ENCODE assay signal across 18 cellular contexts in genomic region chr16:50318796-50319578, GRCh38. TPM values are rescaled to one million over a fixed set of nuclear protein-coding genes. Genes with fewer than 3 reads are reported as not detected.
DNase-seq lines count a peak whose midpoint lies in the region; ATAC-seq and TF ChIP-seq lines count a peak whose summit lies in the region.
"Had no signal": no experiment of that assay in that cellular context is flagged by ENCODE, and none has a peak within 500 bp of the region (broad histone marks: within the 10 kb centered on the region; RNA-seq: fewer than 3 reads in every experiment).

No MANE protein-coding gene starts in this region.

- no peaks in the 10 kb centered on the region for H3K27me3 Mint-ChIP-seq in MCF 10A (ENCODE audit: insufficient read depth, unreplicated experiment)
- no peaks in the 10 kb centered on the region for H3K27me3 Mint-ChIP-seq in activated CD4-positive, alpha-beta memory T cell treated with anti-CD3 and anti-CD28 coated beads, Interleukin-2, amount 10 ng/mL, durations not matched to agents 7 days and 5 days
- H3K27me3 Mint-ChIP-seq in immature natural killer cell (ENCODE audit: low read depth in 3 of 3), result peaks cover 2 to 7% (median 5%) of the 10 kb centered on the region in 3 donors
- no peaks in the 10 kb centered on the region for H3K27me3 Mint-ChIP-seq in stimulated activated memory B cell treated with anti-CD40 and anti-IgM and Interleukin-4, amounts not matched to agents 10 μg/mL and 1 μg/mL and 100 μg/mL, for 72 hours
- H3K27me3 Mint-ChIP-seq in effector memory CD8-positive, alpha-beta T cell, result no peaks in the 10 kb centered on the region

- POLR2A ChIA-PET in MCF 10A (lab: Yijun Ruan, JAX), result interaction anchor here (0.6 kb wide), 1 partner anchor 48 kb away, joined by 3 read pairs; no protein-coding TSS in a partner anchor
- POLR2A ChIA-PET in activated CD4-positive, alpha-beta memory T cell treated with anti-CD3 and anti-CD28 coated beads, Interleukin-2, amount 10 ng/mL, durations not matched to agents 7 days and 5 days (lab: Charles Lee), result interaction anchor here (1.3 to 1.4 kb wide), 2 partner anchors 9 to 40 kb away, joined by 3 read pairs; no protein-coding TSS in a partner anchor

- H3K4me1 Mint-ChIP-seq in MCF 10A (ENCODE audit: insufficient read depth, unreplicated experiment), result no peaks in the 10 kb centered on the region
- peaks cover 44% of the 10 kb centered on the region for H3K4me1 Mint-ChIP-seq in activated CD4-positive, alpha-beta memory T cell treated with anti-CD3 and anti-CD28 coated beads, Interleukin-2, amount 10 ng/mL, durations not matched to agents 7 days and 5 days
- peaks cover 19 to 24% of the 10 kb centered on the region in 2 donors for H3K4me1 Mint-ChIP-seq in immature natural killer cell
- H3K4me1 Mint-ChIP-seq in stimulated activated memory B cell treated with anti-CD40 and anti-IgM and Interleukin-4, amounts not matched to agents 10 μg/mL and 1 μg/mL and 100 μg/mL, for 72 hours, result peaks cover 2% of the 10 kb centered on the region
- peaks cover under 1 to 6% of the 10 kb centered on the region in 2 donors for H3K4me1 Mint-ChIP-seq in effector memory CD8-positive, alpha-beta T cell (ENCODE audit: low read depth in 2 of 2)

- H3K4me3 Mint-ChIP-seq in MCF 10A (ENCODE audit: unreplicated experiment) (no peak overlapping the region), immature natural killer cell (no peak overlapping the region)
- H3K4me3 Mint-ChIP-seq in activated CD4-positive, alpha-beta memory T cell treated with anti-CD3 and anti-CD28 coated beads, Interleukin-2, amount 10 ng/mL, durations not matched to agents 7 days and 5 days, result no peak overlapping the region
- no peak overlapping the region for H3K4me3 Mint-ChIP-seq in stimulated activated memory B cell treated with anti-CD40 and anti-IgM and Interleukin-4, amounts not matched to agents 10 μg/mL and 1 μg/mL and 100 μg/mL, for 72 hours
- H3K4me3 Mint-ChIP-seq in effector memory CD8-positive, alpha-beta T cell, result no peak overlapping the region

- CTCF ChIA-PET in MCF 10A (lab: Yijun Ruan, JAX), result interaction anchor here (0.6 to 0.7 kb wide), 2 partner anchors 294 to 960 kb away, joined by 3 read pairs; no protein-coding TSS in a partner anchor
- CTCF ChIA-PET in activated CD4-positive, alpha-beta memory T cell treated with anti-CD3 and anti-CD28 coated beads, Interleukin-2, amount 10 ng/mL, durations not matched to agents 7 days and 5 days (lab: Charles Lee), result interaction anchor here (1.9 kb wide), 1 partner anchor 36 kb away, joined by 4 read pairs; no protein-coding TSS in a partner anchor

- H3K36me3 Mint-ChIP-seq in MCF 10A (ENCODE audit: insufficient read depth, unreplicated experiment) (peaks cover 67% of the 10 kb centered on the region), immature natural killer cell (peaks cover 21 to 59% (median 36%) of the 10 kb centered on the region in 3 donors)
- H3K36me3 Mint-ChIP-seq in activated CD4-positive, alpha-beta memory T cell treated with anti-CD3 and anti-CD28 coated beads, Interleukin-2, amount 10 ng/mL, durations not matched to agents 7 days and 5 days (ENCODE audit: low read depth), result peaks cover 80% of the 10 kb centered on the region
- H3K36me3 Mint-ChIP-seq in stimulated activated memory B cell treated with anti-CD40 and anti-IgM and Interleukin-4, amounts not matched to agents 10 μg/mL and 1 μg/mL and 100 μg/mL, for 72 hours, result peaks cover 40% of the 10 kb centered on the region
- peaks cover 81% of the 10 kb centered on the region for H3K36me3 Mint-ChIP-seq in effector memory CD8-positive, alpha-beta T cell (ENCODE audit: insufficient read depth)

- H3K4me3 ChIP-seq in breast epithelium, result no peak overlapping the region
- no peak overlapping the region for H3K4me3 ChIP-seq in brain microvascular endothelial cell (ENCODE audit: low read depth, low read length)
- H3K4me3 ChIP-seq: colonic mucosa, HAP-1, left ventricle myocardium inferior, right lobe of liver had no signal

- no peak overlapping the region for H3K27ac Mint-ChIP-seq in MCF 10A (ENCODE audit: low read depth, unreplicated experiment)
- no peak overlapping the region for H3K27ac Mint-ChIP-seq in activated CD4-positive, alpha-beta memory T cell treated with anti-CD3 and anti-CD28 coated beads, Interleukin-2, amount 10 ng/mL, durations not matched to agents 7 days and 5 days
- peak overlapping the region; percentile 46 to 86 (median 78) for H3K27ac Mint-ChIP-seq in immature natural killer cell
- H3K27ac Mint-ChIP-seq in stimulated activated memory B cell treated with anti-CD40 and anti-IgM and Interleukin-4, amounts not matched to agents 10 μg/mL and 1 μg/mL and 100 μg/mL, for 72 hours, result peak overlapping the region; percentile 29
- H3K27ac Mint-ChIP-seq in effector memory CD8-positive, alpha-beta T cell, result peak overlapping the region in 1 of 2 donors; percentile 26

- H3K4me1 ChIP-seq in breast epithelium, result no peaks in the 10 kb centered on the region
- H3K4me1 ChIP-seq: colonic mucosa, right lobe of liver had no signal

- no peaks in the 10 kb centered on the region for H3K9me3 ChIP-seq in breast epithelium
- H3K9me3 ChIP-seq: colonic mucosa, HAP-1, left ventricle myocardium inferior, right lobe of liver had no signal

- no peak for DNase-seq in MCF 10A (ENCODE audit: unreplicated experiment)
- DNase-seq in breast epithelium (ENCODE audit: low spot score in 2 of 2), result no peak
- DNase-seq in activated CD4-positive, alpha-beta memory T cell treated with anti-CD3 and anti-CD28 coated beads, Interleukin-2, amount 10 ng/mL, durations not matched to agents 7 days and 5 days, result peak; percentile 15
- DNase-seq in immature natural killer cell, result no peak
- no peak for DNase-seq in activated effector memory CD4-positive, alpha-beta T cell treated with anti-CD3 and anti-CD28 coated beads, Interleukin-2, amount 50 U/mL, for 16 hours
- no peak for DNase-seq in brain microvascular endothelial cell
- DNase-seq in effector memory CD8-positive, alpha-beta T cell, result no peak
- DNase-seq: activated CD4-positive, alpha-beta T cell treated with anti-CD3 and anti-CD28 coated beads, Interleukin-2, amount 50 U/mL, for 4 hours; colonic mucosa; left ventricle myocardium inferior; NCI-H1048; NCI-H2029 treated with DMSO at 0.1 percent for 48 hours; NCI-H446 treated with DMSO at 0.1 percent for 48 hours; right lobe of liver had no signal

- no peaks in the 10 kb centered on the region for H3K36me3 ChIP-seq in breast epithelium
- peaks cover 49% of the 10 kb centered on the region for H3K36me3 ChIP-seq in brain microvascular endothelial cell (replicated peaks)

- H3K27ac ChIP-seq in breast epithelium (no peak overlapping the region), brain microvascular endothelial cell (no peak overlapping the region)
- H3K27ac ChIP-seq: colonic mucosa, KMS-11, left ventricle myocardium inferior, right lobe of liver, RWPE1 had no signal

- no peak for TF ChIP-seq POLR2A in breast epithelium (IDR thresholded peaks at IDR 0.05)

- intact Hi-C loops in MCF 10A (cut with micrococcal nuclease), result no loop called here
- intact Hi-C loops in breast epithelium (cut with DNase I; ENCODE audit: low total_unique reads), result no loop called here

- TF ChIP-seq CTCF in MCF 10A (IDR thresholded peaks at IDR 0.05; ENCODE audit: unreplicated experiment) (no peak), breast epithelium (IDR thresholded peaks at IDR 0.05) (no peak), brain microvascular endothelial cell (IDR thresholded peaks at IDR 0.05; ENCODE audit: low read depth, low read length, missing control alignments) (no peak)

- H3K27me3 ChIP-seq in breast epithelium (no peaks in the 10 kb centered on the region), brain microvascular endothelial cell (replicated peaks) (no peaks in the 10 kb centered on the region)
- H3K27me3 ChIP-seq: colonic mucosa, right lobe of liver had no signal

- no peaks in the 10 kb centered on the region for H3K9me3 Mint-ChIP-seq in MCF 10A (ENCODE audit: unreplicated experiment)
- no peaks in the 10 kb centered on the region for H3K9me3 Mint-ChIP-seq in activated CD4-positive, alpha-beta memory T cell treated with anti-CD3 and anti-CD28 coated beads, Interleukin-2, amount 10 ng/mL, durations not matched to agents 7 days and 5 days
- no peaks in the 10 kb centered on the region for H3K9me3 Mint-ChIP-seq in immature natural killer cell
- no peaks in the 10 kb centered on the region for H3K9me3 Mint-ChIP-seq in stimulated activated memory B cell treated with anti-CD40 and anti-IgM and Interleukin-4, amounts not matched to agents 10 μg/mL and 1 μg/mL and 100 μg/mL, for 72 hours
- no peaks in the 10 kb centered on the region for H3K9me3 Mint-ChIP-seq in effector memory CD8-positive, alpha-beta T cell

- no peak for ATAC-seq in stimulated activated memory B cell treated with anti-CD40 and anti-IgM and Interleukin-4, amounts not matched to agents 10 μg/mL and 1 μg/mL and 100 μg/mL, for 72 hours
- ATAC-seq in effector memory CD8-positive, alpha-beta T cell (replicated peaks), result no peak
- ATAC-seq: right lobe of liver had no signal

- in situ Hi-C loops in brain microvascular endothelial cell (cut with HindIII; ENCODE audit: low pct_ligation_motif_present, low sequenced_read_pairs), result no loop called here

- TSS peak; percentile 18 for BruUV-seq in MCF 10A (replicated peaks; lab: Mats Ljungman, UMichigan)

RNA-seq across cellular contexts. Expression of gene BRD7, which starts 49.8 kb away (rescaled TPM):
- 75.9 and 76.4 TPM in 2 replicates for total RNA-seq in MCF 10A (2022)
- total RNA-seq in breast epithelium, result 10 to 100 TPM; 42.0 to 53.9 (median 43.0) TPM
- total RNA-seq in activated CD4-positive, alpha-beta memory T cell treated with anti-CD3 and anti-CD28 coated beads, Interleukin-2, amount 10 ng/mL, durations not matched to agents 7 days and 5 days, result 100 to 1,000 TPM in 1 of 2 experiments, 10 to 100 TPM in 1; 93.3 to 101 TPM
- 10 to 100 TPM; 15.7 to 42.7 (median 39.8) TPM for polyA plus RNA-seq in immature natural killer cell

RNA-seq across cellular contexts. Expression of gene ADCY7, which starts 52.6 kb away (rescaled TPM):
- total RNA-seq in MCF 10A (2022) (32.9 and 61.5 TPM in 2 replicates), breast epithelium (10 to 100 TPM in 2 of 3 donors, 1 to 10 TPM in 1; 6.2 to 30.7 (median 10.2) TPM)
- 100 to 1,000 TPM; 266 to 270 TPM for total RNA-seq in activated CD4-positive, alpha-beta memory T cell treated with anti-CD3 and anti-CD28 coated beads, Interleukin-2, amount 10 ng/mL, durations not matched to agents 7 days and 5 days
- polyA plus RNA-seq in immature natural killer cell, result 100 to 1,000 TPM in 2 of 3 donors, 10 to 100 TPM in 1; 97.6 to 209 (median 108) TPM

Comparison
In these comparisons a context has a peak if more than half of its experiments do, and no peak if none do; other contexts are left out.
1. H3K27ac Mint-ChIP-seq: peak in immature natural killer cell (6 of 6) and stimulated activated memory B cell treated with anti-CD40 and anti-IgM and Interleukin-4, amounts not matched to agents 10 μg/mL and 1 μg/mL and 100 μg/mL, for 72 hours (single experiment); none in MCF 10A (single experiment) and activated CD4-positive, alpha-beta memory T cell treated with anti-CD3 and anti-CD28 coated beads, Interleukin-2, amount 10 ng/mL, durations not matched to agents 7 days and 5 days (single experiment).